9 cellular contexts compared by ENCODE assay signal in the genomic region with DNA sequence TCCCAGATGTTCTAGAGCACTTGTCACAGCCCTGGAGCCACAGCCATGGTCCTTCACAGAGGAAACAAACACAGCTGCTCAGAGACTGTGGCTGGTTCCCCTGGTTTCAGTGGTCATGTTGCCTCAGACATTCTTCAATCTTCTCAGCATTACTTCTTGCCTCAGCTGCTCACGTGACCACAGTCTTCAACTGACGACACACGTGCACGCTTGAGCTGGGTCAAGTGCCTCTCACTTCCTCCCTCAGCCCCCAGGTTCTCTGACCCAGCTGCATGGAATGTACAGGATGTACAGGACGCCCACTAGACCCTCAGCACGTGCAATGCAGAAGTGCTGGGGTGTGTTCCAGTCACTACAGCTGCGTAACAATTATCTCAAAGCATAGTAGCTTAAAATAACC.
DNase-seq lines count a peak whose midpoint lies in the region; ATAC-seq, FAIRE-seq and TF ChIP-seq lines count a peak whose summit lies in the region.
"Had no signal": no experiment of that assay in that cellular context is flagged by ENCODE, and none has a peak within 500 bp of the region (broad histone marks: within the 10 kb centered on the region; RNA-seq: fewer than 3 reads in every experiment).

No MANE protein-coding gene starts in this region.

- H3K9me3 ChIP-seq in HepG2 (ENCODE audit: low read length), result no peaks in the 10 kb centered on the region
- no peaks in the 10 kb centered on the region for H3K9me3 ChIP-seq in right lobe of liver

- H3K4me1 Mint-ChIP-seq in activated CD4-positive, alpha-beta memory T cell treated with anti-CD3 and anti-CD28 coated beads for 36 hours (ENCODE audit: low read depth), result no peaks in the 10 kb centered on the region

- intact Hi-C loops in HepG2 (cut with micrococcal nuclease; ENCODE audit: unreplicated experiment), result no loop called here
- intact Hi-C loops in right lobe of liver (cut with DNase I), result no loop called here
- intact Hi-C loops in activated CD4-positive, alpha-beta memory T cell treated with anti-CD3 and anti-CD28 coated beads for 36 hours (cut with micrococcal nuclease), result no loop called here

- H3K4me3 ChIP-seq in HepG2 (replicated peaks in 1 of 3; ENCODE audit: insufficient read depth in 1 of 3, low read depth in 2 of 3, low read length in 3 of 3), result no peak overlapping the region
- H3K4me3 ChIP-seq in right lobe of liver, result no peak overlapping the region

- no TSS peak for BruUV-seq in HepG2 (replicated peaks; lab: Mats Ljungman, UMichigan)

- no peaks in the 10 kb centered on the region for H3K36me3 Mint-ChIP-seq in activated CD4-positive, alpha-beta memory T cell treated with anti-CD3 and anti-CD28 coated beads for 36 hours
- H3K36me3 Mint-ChIP-seq: IgD-negative memory B cell had no signal

- no peaks in the 10 kb centered on the region for H3K79me2 ChIP-seq in HepG2 (ENCODE audit: insufficient read depth, low read length)

- TF ChIP-seq EP300 in HepG2 (IDR thresholded peaks at IDR 0.05; ENCODE audit: low read depth in 2 of 2, low read length in 2 of 2) (no peak), HepG2 (CRISPR knock-in tag; IDR thresholded peaks at IDR 0.05; ENCODE audit: borderline replicate concordance) (no peak)

- no peak overlapping the region for H3K27ac Mint-ChIP-seq in activated CD4-positive, alpha-beta memory T cell treated with anti-CD3 and anti-CD28 coated beads for 36 hours

- no peak for ATAC-seq in HepG2
- ATAC-seq in right lobe of liver, result no peak
- ATAC-seq in HG03378 (IDR thresholded peaks at IDR 0.05; ENCODE audit: unreplicated experiment), result peak; percentile 70
- no peak for ATAC-seq in HG03571 (IDR thresholded peaks at IDR 0.05; ENCODE audit: unreplicated experiment)

- no peak overlapping the region for H3K4me2 ChIP-seq in HepG2 (ENCODE audit: low read depth, low read length)

- no peak for FAIRE-seq in HepG2 (lab: Jason Lieb, UNC)

- no peak overlapping the region for H3K4me3 Mint-ChIP-seq in activated CD4-positive, alpha-beta memory T cell treated with anti-CD3 and anti-CD28 coated beads for 36 hours

- in situ Hi-C loops in HepG2 (cut with HindIII; ENCODE audit: extremely low pct_ligation_motif_present, low pct_unique_long_range_greater_than_20kb), result no loop called here

- no peaks in the 10 kb centered on the region; a peak in 1 of 5 replicates for H3K27me3 ChIP-seq in HepG2 (ENCODE audit: control insufficient read depth in 1 of 2, insufficient read depth in 2 of 2, low read length in 2 of 2)
- no peaks in the 10 kb centered on the region for H3K27me3 ChIP-seq in right lobe of liver

- TF ChIP-seq CTCF in HepG2 (CRISPR knock-in tag; IDR thresholded peaks at IDR 0.05) (no peak), right lobe of liver (IDR thresholded peaks at IDR 0.05) (no peak), GM10266 (IDR thresholded peaks at IDR 0.05; ENCODE audit: control insufficient read depth, insufficient read depth, low read depth, missing control alignments) (no peak)

- no peaks in the 10 kb centered on the region for H3K36me3 ChIP-seq in HepG2 (replicated peaks in 1 of 2; ENCODE audit: control insufficient read depth in 1 of 2, insufficient read depth in 2 of 2, low read length in 2 of 2)
- H3K36me3 ChIP-seq in right lobe of liver, result no peaks in the 10 kb centered on the region

- no peak for DNase-seq in HepG2 (ENCODE audit: low spot score)
- DNase-seq in right lobe of liver, result no peak
- peak; percentile 11 for DNase-seq in activated CD4-positive, alpha-beta memory T cell treated with anti-CD3 and anti-CD28 coated beads for 36 hours
- no peak for DNase-seq in activated CD4-positive, CD25-positive, alpha-beta regulatory T cell treated with anti-CD3 and anti-CD28 coated beads, Interleukin-2, amount 50 U/mL, for 72 hours
- DNase-seq in GM10266 (ENCODE audit: extremely low spot score), result no peak
- no peak for DNase-seq in DMS53 (lab: John Stamatoyannopoulos, UW)

- TF ChIP-seq POLR2A in HepG2 (IDR thresholded peaks at IDR 0.05; ENCODE audit: insufficient read depth in 1 of 2, low read depth in 2 of 2, low read length in 2 of 2) (no peak), right lobe of liver (IDR thresholded peaks at IDR 0.05) (no peak)

- H3K27ac ChIP-seq in HepG2 (ENCODE audit: extremely low read length, insufficient read depth, low read length), result no peak overlapping the region
- no peak overlapping the region for H3K27ac ChIP-seq in right lobe of liver

- H3K9me3 Mint-ChIP-seq in activated CD4-positive, alpha-beta memory T cell treated with anti-CD3 and anti-CD28 coated beads for 36 hours, result peaks cover 6% of the 10 kb centered on the region

- no peak overlapping the region for H2AFZ ChIP-seq in HepG2 (ENCODE audit: low read length)

- peaks cover 18% of the 10 kb centered on the region for H3K27me3 Mint-ChIP-seq in activated CD4-positive, alpha-beta memory T cell treated with anti-CD3 and anti-CD28 coated beads for 36 hours

- TF ChIP-seq RAD21 in HepG2 (CRISPR knock-in tag; IDR thresholded peaks at IDR 0.05), result no peak

- 27% methylated on average over 6 of the region's 7 CpGs for WGBS in HepG2 (ENCODE audit: low lambda C conversion rate)
- 80% methylated on average over 5 of the region's 7 CpGs for WGBS in right lobe of liver (ENCODE audit: insufficient coverage, low coverage, low lambda C conversion rate, missing lambda C conversion rate)

- 0 out of 2 replicates have a peak, but pooled peaks cover 3% of the 10 kb centered on the region for H4K20me1 ChIP-seq in HepG2 (ENCODE audit: insufficient read depth, low read length)

- H3K9ac ChIP-seq in HepG2 (ENCODE audit: insufficient read depth, low read depth, low read length), result no peak overlapping the region

- CTCF ChIA-PET in HepG2 (lab: Yijun Ruan, JAX; ENCODE audit: low intra/inter-chr PET ratio, low total read pairs), result no interaction called here
- CTCF ChIA-PET in activated CD4-positive, alpha-beta memory T cell treated with anti-CD3 and anti-CD28 coated beads for 36 hours (lab: Charles Lee), result interaction anchor here (1.2 to 1.5 kb wide), 2 partner anchors 12 to 14 kb away, joined by 3 read pairs; no protein-coding TSS in a partner anchor

- POLR2A ChIA-PET in HepG2 (lab: Yijun Ruan, JAX), result no interaction called here
- POLR2A ChIA-PET in activated CD4-positive, alpha-beta memory T cell treated with anti-CD3 and anti-CD28 coated beads for 36 hours (lab: Charles Lee), result no interaction called here

- H3K4me1 ChIP-seq in HepG2 (ENCODE audit: insufficient read depth, low read length) (no peaks in the 10 kb centered on the region), right lobe of liver (peaks cover 0 to 31% (median 10%) of the 10 kb centered on the region in 4 donors)

TF ChIP-seq in HepG2, 621 proteins besides CTCF, POLR2A, EP300 and RAD21:
- no peak for TF ChIP-seq NR1H2 (CRISPR knock-in tag; IDR thresholded peaks at IDR 0.05; ENCODE audit: borderline replicate concordance, low read depth)
- TF ChIP-seq, protein P1, sequence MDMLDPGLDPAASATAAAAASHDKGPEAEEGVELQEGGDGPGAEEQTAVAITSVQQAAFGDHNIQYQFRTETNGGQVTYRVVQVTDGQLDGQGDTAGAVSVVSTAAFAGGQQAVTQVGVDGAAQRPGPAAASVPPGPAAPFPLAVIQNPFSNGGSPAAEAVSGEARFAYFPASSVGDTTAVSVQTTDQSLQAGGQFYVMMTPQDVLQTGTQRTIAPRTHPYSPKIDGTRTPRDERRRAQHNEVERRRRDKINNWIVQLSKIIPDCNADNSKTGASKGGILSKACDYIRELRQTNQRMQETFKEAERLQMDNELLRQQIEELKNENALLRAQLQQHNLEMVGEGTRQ (IDR thresholded peaks at IDR 0.05; ENCODE audit: low read depth, low read length), result 0 out of 2 replicates have a peak, but pooled peaks have one; percentile 26
- TF ChIP-seq, protein P1 (CRISPR knock-in tag; IDR thresholded peaks at IDR 0.05; ENCODE audit: borderline replicate concordance), result no peak
- no peak for TF ChIP-seq ZFX (CRISPR knock-in tag; IDR thresholded peaks at IDR 0.05; ENCODE audit: low read depth)
TF ChIP-seq in HepG2: peak in this region for 1.
